ENCODE assay signal across 8 cellular contexts in the genomic region with DNA sequence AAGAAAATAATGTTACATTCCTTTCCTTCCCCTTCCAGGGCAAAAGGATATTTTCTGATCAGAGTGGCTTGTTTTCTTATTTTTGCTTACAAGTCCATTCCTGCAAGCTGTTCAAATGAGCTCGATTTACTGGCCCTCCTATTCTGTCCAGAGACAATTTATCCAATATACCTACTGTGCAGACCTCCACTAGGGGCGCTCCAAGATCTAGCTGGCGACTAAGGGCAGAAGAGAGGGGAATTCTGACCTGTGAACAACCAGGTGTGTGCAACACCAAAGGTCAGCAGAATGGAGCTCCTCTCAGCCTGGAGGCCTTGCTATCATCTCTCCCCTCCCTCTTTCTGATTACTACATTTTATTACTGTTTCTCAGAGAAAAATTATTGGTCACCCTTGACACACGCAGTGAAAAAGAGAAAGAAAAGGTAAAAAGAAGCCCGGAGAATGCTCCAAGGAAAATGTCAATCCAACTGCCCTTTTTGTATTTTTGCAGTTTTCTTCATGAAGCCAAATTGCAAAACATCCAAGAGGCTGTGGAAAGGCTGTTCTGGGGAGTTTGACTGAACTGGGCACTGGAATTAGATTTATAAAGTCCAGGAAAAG. TPM values are rescaled to one million over a fixed set of nuclear protein-coding genes. Genes with fewer than 3 reads are reported as not detected.
A peak's percentile ranks its signal among the peaks of the same experiment; 100 is the strongest.
DNase-seq lines count a peak whose midpoint lies in the region; ATAC-seq, FAIRE-seq and TF ChIP-seq lines count a peak whose summit lies in the region.

No MANE protein-coding gene starts in this region.

- TF ChIP-seq POLR2A in GM12878 (IDR thresholded peaks at IDR 0.05; ENCODE audit: low read depth, low read length) (no peak), tibial nerve (IDR thresholded peaks at IDR 0.05) (no peak)

- TF ChIP-seq RAD21 in GM12878 (IDR thresholded peaks at IDR 0.05; ENCODE audit: insufficient read depth, low read depth, low read length) = peak; percentile 56

- no peaks in the 10 kb centered on the region for H3K9me2 ChIP-seq in GM23338 (ENCODE audit: insufficient read depth)

- 34% methylated on average over 5 of the region's 5 CpGs for WGBS in GM12878 (ENCODE audit: insufficient coverage, insufficient replicate concordance, low lambda C conversion rate, missing lambda C conversion rate)
- 36 to 42% methylated on average over 5 of the region's 5 CpGs for WGBS in tibial nerve, 2 donors

- POLR2A ChIA-PET in GM12878 (lab: Charles Lee) = no interaction called here

- SMC1A ChIA-PET in GM12878 (lab: Charles Lee; ENCODE audit: uncharacterized antibody, unreplicated experiment) = interaction anchor here (0.9 to 1.8 kb wide), 4 partner anchors 10 to 270 kb away, joined by 3 to 9 read pairs (median 3); no protein-coding TSS in a partner anchor

- intact Hi-C loops in GM12878 (cut with micrococcal nuclease; ENCODE audit: unreplicated experiment) = loop anchor here (10.0 kb wide), 1 partner anchor 162 kb away; no protein-coding TSS in a partner anchor
- intact Hi-C loops in left colon (cut with DNase I, micrococcal nuclease) = no loop called here

- H3K4me1 Mint-ChIP-seq in GM23338 = peaks cover 26% of the 10 kb centered on the region

- H3K27me3 Mint-ChIP-seq in GM23338 (ENCODE audit: insufficient read depth, low read depth, poor library complexity) = peaks cover 39% of the 10 kb centered on the region

- no peak overlapping the region for H3K9ac ChIP-seq in GM12878 (ENCODE audit: control insufficient read depth, insufficient read depth, low read length)

- no peaks in the 10 kb centered on the region for H3F3A ChIP-seq in GM23338 (replicated peaks; ENCODE audit: low read depth)

- in situ Hi-C loops in GM12878 (cut with MboI) = no loop called here

- DNase-seq in COR-L47 (lab: John Stamatoyannopoulos, UW) = peak; percentile 67
- peak; percentile 87 for DNase-seq in GM23338 (ENCODE audit: low spot score)
- peak; percentile 84 for DNase-seq in NCI-H69 (lab: John Stamatoyannopoulos, UW)
- no peak for DNase-seq in GM12878 (ENCODE audit: low read depth, low spot score)
- peak in 1 of 2 donors; percentile 62 for DNase-seq in left colon
- DNase-seq in tibial nerve (ENCODE audit: low spot score in 2 of 2) = no peak
- DNase-seq in occipital lobe (lab: John Stamatoyannopoulos, UW) = no peak

- H3K27ac ChIP-seq in GM23338 (ENCODE audit: low read depth) (no peak overlapping the region), GM12878 (ENCODE audit: control insufficient read depth, insufficient read depth) (no peak overlapping the region), tibial nerve (no peak overlapping the region)

- CTCF ChIA-PET in GM12878 (lab: Yijun Ruan, JAX) = interaction anchor here (0.6 to 2.9 kb wide), 24 partner anchors 9 to 839 kb away, joined by 3 to 20 read pairs (median 3); no protein-coding TSS in a partner anchor

- peak; percentile 84 for FAIRE-seq in GM12878 (lab: Jason Lieb, UNC)

- H3K4me1 ChIP-seq in GM23338 (ENCODE audit: insufficient read depth) = peaks cover 16% of the 10 kb centered on the region; the same call in 1 of the 2 replicates
- H3K4me1 ChIP-seq in GM12878 (ENCODE audit: control insufficient read depth, insufficient read depth, low read length) = no peaks in the 10 kb centered on the region
- H3K4me1 ChIP-seq in tibial nerve = peaks cover 0 to 22% (median 0%) of the 10 kb centered on the region in 4 donors

- H3K4me3 ChIP-seq in GM23338 (no peak overlapping the region), GM12878 (no peak overlapping the region), tibial nerve (no peak overlapping the region)

- TF ChIP-seq CTCF in GM23338 (conservative IDR thresholded peaks at IDR 0.05; ENCODE audit: low read depth in 2 of 2) (peak; percentile 83 to 93), GM12878 (IDR thresholded peaks at IDR 0.05 in 2 of 3, conservative IDR thresholded peaks at IDR 0.05 in 1 of 3; ENCODE audit: control insufficient read depth in 2 of 3, extremely low read depth in 1 of 3, insufficient read depth in 1 of 3, low read depth in 3 of 3, low read length in 3 of 3) (peak; percentile 70 to 77 (median 71)), tibial nerve (IDR thresholded peaks at IDR 0.05) (peak in 3 of 5 experiments; percentile 18 to 35 (median 34))

- BruUV-seq in GM12878 (replicated peaks; lab: Mats Ljungman, UMichigan) = no TSS peak

- no peaks in the 10 kb centered on the region for H3K79me2 ChIP-seq in GM23338 (replicated peaks; ENCODE audit: insufficient read depth)
- no peaks in the 10 kb centered on the region for H3K79me2 ChIP-seq in GM12878 (ENCODE audit: control insufficient read depth, insufficient read depth, low read length)

- RAD21 ChIA-PET in GM12878 (lab: Charles Lee; ENCODE audit: unreplicated experiment) = interaction anchor here (0.8 to 1.5 kb wide), 3 partner anchors 158 to 214 kb away, joined by 3 to 8 read pairs (median 4); no protein-coding TSS in a partner anchor

- H3K27ac Mint-ChIP-seq in GM23338 = no peak overlapping the region

- no peak overlapping the region for H3K4me2 ChIP-seq in GM23338
- no peak overlapping the region for H3K4me2 ChIP-seq in GM12878 (ENCODE audit: control insufficient read depth, insufficient read depth)

- H3K36me3 ChIP-seq in GM23338 (ENCODE audit: insufficient read depth) = no peaks in the 10 kb centered on the region
- no peaks in the 10 kb centered on the region for H3K36me3 ChIP-seq in GM12878 (ENCODE audit: control insufficient read depth in 2 of 2, insufficient read depth in 2 of 2, low read length in 1 of 2)
- H3K36me3 ChIP-seq in tibial nerve = no peaks in the 10 kb centered on the region

- ATAC-seq in GM23338 (peak; percentile 15), GM12878 (peak; percentile 85), left colon (peak; percentile 64), HG03108 (IDR thresholded peaks at IDR 0.05; ENCODE audit: unreplicated experiment) (no peak)

- no peak overlapping the region for H3K4me3 Mint-ChIP-seq in GM23338

- H3K27me3 ChIP-seq in GM23338 (ENCODE audit: insufficient read depth) = peaks cover 47% of the 10 kb centered on the region
- peaks cover 5 to 11% of the 10 kb centered on the region in 2 experiments for H3K27me3 ChIP-seq in GM12878 (replicated peaks in 1 of 2; ENCODE audit: control insufficient read depth in 2 of 2, insufficient read depth in 2 of 2, low read length in 1 of 2)
- peaks cover 0 to 37% of the 10 kb centered on the region in 2 donors for H3K27me3 ChIP-seq in tibial nerve

- no peaks in the 10 kb centered on the region; the same call in 2 of the 3 replicates for H3K9me3 Mint-ChIP-seq in GM23338

- H3K36me3 Mint-ChIP-seq in GM23338 (ENCODE audit: low read depth) = no peaks in the 10 kb centered on the region

- H3K9me3 ChIP-seq in GM12878 (replicated peaks; ENCODE audit: control insufficient read depth, insufficient read depth, low read length) (no peaks in the 10 kb centered on the region), tibial nerve (no peaks in the 10 kb centered on the region)

- no peak for TF ChIP-seq EP300 in GM12878 (IDR thresholded peaks at IDR 0.05; ENCODE audit: borderline replicate concordance in 1 of 2, control insufficient read depth in 1 of 2, low read depth in 2 of 2, low read length in 2 of 2)
- TF ChIP-seq EP300 in tibial nerve (IDR thresholded peaks at IDR 0.05) = no peak

- H4K20me1 ChIP-seq in GM23338 (replicated peaks; ENCODE audit: insufficient read depth) (peaks cover 10% of the 10 kb centered on the region; the same call in 1 of the 2 replicates), GM12878 (ENCODE audit: control insufficient read depth, insufficient read depth) (no peaks in the 10 kb centered on the region)

- no peak overlapping the region for H2AFZ ChIP-seq in GM23338
- no peak overlapping the region for H2AFZ ChIP-seq in GM12878 (ENCODE audit: control insufficient read depth, low read depth, low read length)

TF ChIP-seq in GM12878, 131 proteins besides CTCF, POLR2A, EP300 and RAD21:
- TF ChIP-seq, protein P1, sequence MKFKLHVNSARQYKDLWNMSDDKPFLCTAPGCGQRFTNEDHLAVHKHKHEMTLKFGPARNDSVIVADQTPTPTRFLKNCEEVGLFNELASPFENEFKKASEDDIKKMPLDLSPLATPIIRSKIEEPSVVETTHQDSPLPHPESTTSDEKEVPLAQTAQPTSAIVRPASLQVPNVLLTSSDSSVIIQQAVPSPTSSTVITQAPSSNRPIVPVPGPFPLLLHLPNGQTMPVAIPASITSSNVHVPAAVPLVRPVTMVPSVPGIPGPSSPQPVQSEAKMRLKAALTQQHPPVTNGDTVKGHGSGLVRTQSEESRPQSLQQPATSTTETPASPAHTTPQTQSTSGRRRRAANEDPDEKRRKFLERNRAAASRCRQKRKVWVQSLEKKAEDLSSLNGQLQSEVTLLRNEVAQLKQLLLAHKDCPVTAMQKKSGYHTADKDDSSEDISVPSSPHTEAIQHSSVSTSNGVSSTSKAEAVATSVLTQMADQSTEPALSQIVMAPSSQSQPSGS (IDR thresholded peaks at IDR 0.05; ENCODE audit: low read length) = no peak
- TF ChIP-seq SMC3 (IDR thresholded peaks at IDR 0.05; ENCODE audit: borderline replicate concordance, low read length) = peak; percentile 26; the same call in 1 of the 2 replicates

RNA-seq across cellular contexts. Expression of a gene that starts 3.2 kb away (rescaled TPM):
- 0.24 TPM in 1 of 2 replicates, not detected in the other for total RNA-seq in GM23338 (2014; rRNA removed; shearing (Covaris generic))
- polyA plus RNA-seq in GM23338 (2016; fragmentation: Nextera tagmentation; extraction: Ambion mirVana) (0.09 and 0.13 TPM in 2 replicates), GM12878 (2011; rRNA removed) (not detected in 2 replicates), GM12878 (2014; fragmentation: Illumina TruSeq; extraction: Trizol) (not detected in 2 replicates), GM12878 (2014; fragmentation: Nextera tagmentation; extraction: Ambion mirVana) (not detected), GM12878 (2014; rRNA removed) (not detected in 2 replicates), GM12878 (2016; fragmentation: Nextera tagmentation; extraction: Ambion mirVana) (not detected)
- total RNA-seq in GM12878 (2013; cell fraction: nucleolus; rRNA removed) = not detected in 2 replicates
- total RNA-seq in GM12878 (2014; rRNA removed) (not detected in 2 replicates), GM12878 (2014; rRNA removed; fragmentation: Illumina TruSeq; extraction: Trizol) (not detected in 2 replicates), GM12878 (2021) (not detected in 2 replicates), left colon (under 1 TPM; 0.08 to 0.09 TPM), tibial nerve (under 1 TPM; under 0.01 to 0.63 (median 0.22) TPM), occipital lobe (91.7 TPM)
- polyA plus RNA-seq in GM12878 (2011; ENCODE audit: low read depth) = not detected
- not detected in 2 replicates for polyA plus RNA-seq in GM12878 (2011; cell fraction: cytosol; rRNA removed)
- polyA plus RNA-seq in GM12878 (2011; cell fraction: nucleus; rRNA removed) = not detected in 2 replicates
- not detected in 2 replicates for polyA plus RNA-seq in GM12878 (2012)
- not detected in 2 replicates for polyA minus RNA-seq in GM12878 (2011; rRNA and poly(A)+ RNA removed)
- not detected in 2 replicates for polyA minus RNA-seq in GM12878 (2011; cell fraction: cytosol; rRNA and poly(A)+ RNA removed)
- not detected in 2 replicates for polyA minus RNA-seq in GM12878 (2011; cell fraction: nucleus; rRNA and poly(A)+ RNA removed)

Comparison
In these comparisons a context has a peak if more than half of its experiments do, and no peak if none do; other contexts are left out.
1. DNase-seq: peak in COR-L47 (single experiment), GM23338 (single experiment) and NCI-H69 (single experiment); none in GM12878 (single experiment), tibial nerve (0 of 2) and occipital lobe (single experiment).
2. CTCF ChIP-seq: peak in every context shown above with its lines; median percentile 88 in GM23338; 71 in GM12878; 34 in tibial nerve.
3. RNA of a gene that starts 3.2 kb away (total RNA-seq): 91.7 TPM in occipital lobe (single experiment); under 0.01 to 0.63 TPM in tibial nerve, 0.24 TPM in GM23338, 0.08 to 0.09 TPM in left colon and not detected in GM12878; every median in the first group is over 10 times any median in the second.